In the genomic region with DNA sequence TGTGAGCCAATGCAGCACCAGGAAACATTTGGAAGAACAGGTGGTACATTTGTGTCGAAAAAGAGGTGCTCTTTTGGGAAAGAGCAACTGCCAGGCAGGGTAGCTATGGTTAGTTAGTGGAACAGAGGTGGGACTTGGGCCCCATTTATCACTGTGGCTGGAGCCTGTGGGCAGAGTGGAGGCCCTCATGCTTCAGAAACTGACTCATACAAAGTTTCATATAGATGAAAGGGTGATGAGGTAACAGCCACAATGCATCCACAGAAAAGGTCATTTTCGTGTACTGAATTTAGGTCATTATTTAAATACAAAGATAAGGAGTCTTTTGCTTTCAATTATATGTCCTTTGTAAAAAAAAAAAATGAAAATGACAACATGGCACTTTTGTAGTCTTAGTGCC, we compare ENCODE assay signal across 10 cellular contexts.
DNase-seq lines count a peak whose midpoint lies in the region; ATAC-seq and TF ChIP-seq lines count a peak whose summit lies in the region.
"Had no signal": no experiment of that assay in that cellular context is flagged by ENCODE, and none has a peak within 500 bp of the region (broad histone marks: within the 10 kb centered on the region; RNA-seq: fewer than 3 reads in every experiment).

No MANE protein-coding gene starts in this region.

- CTCF ChIA-PET in activated CD4-positive, alpha-beta memory T cell treated with anti-CD3 and anti-CD28 coated beads for 36 hours (lab: Charles Lee), result no interaction called here

- no peaks in the 10 kb centered on the region for H3K9me3 ChIP-seq in osteoblast (ENCODE audit: low read depth, low read length)
- H3K9me3 ChIP-seq: neutrophil had no signal

- no peak for TF ChIP-seq CTCF in osteoblast (IDR thresholded peaks at IDR 0.05; ENCODE audit: extremely low read depth, low read depth, low read length)

- no peaks in the 10 kb centered on the region for H3K36me3 ChIP-seq in osteoblast (ENCODE audit: insufficient read depth, low read length)
- H3K36me3 ChIP-seq: neutrophil had no signal

- H3K79me2 ChIP-seq in osteoblast (ENCODE audit: insufficient read depth, low read length), result no peaks in the 10 kb centered on the region

- H3K36me3 Mint-ChIP-seq in activated CD4-positive, alpha-beta memory T cell treated with anti-CD3 and anti-CD28 coated beads for 36 hours, result no peaks in the 10 kb centered on the region

- no peak overlapping the region for H3K4me2 ChIP-seq in osteoblast (ENCODE audit: insufficient read depth, low read length)

- H3K27me3 Mint-ChIP-seq in activated CD4-positive, alpha-beta memory T cell treated with anti-CD3 and anti-CD28 coated beads for 36 hours, result no peaks in the 10 kb centered on the region

- H3K4me1 Mint-ChIP-seq in activated CD4-positive, alpha-beta memory T cell treated with anti-CD3 and anti-CD28 coated beads for 36 hours (ENCODE audit: low read depth), result no peaks in the 10 kb centered on the region

- intact Hi-C loops in activated CD4-positive, alpha-beta memory T cell treated with anti-CD3 and anti-CD28 coated beads for 36 hours (cut with micrococcal nuclease), result no loop called here

- H3K27ac Mint-ChIP-seq in activated CD4-positive, alpha-beta memory T cell treated with anti-CD3 and anti-CD28 coated beads for 36 hours, result no peak overlapping the region

- H2AFZ ChIP-seq in osteoblast (ENCODE audit: low read length), result no peak overlapping the region

- no peaks in the 10 kb centered on the region for H3K9me3 Mint-ChIP-seq in activated CD4-positive, alpha-beta memory T cell treated with anti-CD3 and anti-CD28 coated beads for 36 hours

- POLR2A ChIA-PET in activated CD4-positive, alpha-beta memory T cell treated with anti-CD3 and anti-CD28 coated beads for 36 hours (lab: Charles Lee), result no interaction called here

- no peak overlapping the region for H3K4me3 Mint-ChIP-seq in activated CD4-positive, alpha-beta memory T cell treated with anti-CD3 and anti-CD28 coated beads for 36 hours

- H4K20me1 ChIP-seq in osteoblast (ENCODE audit: insufficient read depth, low read length), result no peaks in the 10 kb centered on the region

- no peaks in the 10 kb centered on the region for H3K4me1 ChIP-seq in osteoblast (ENCODE audit: insufficient read depth, low read length)

- H3K27me3 ChIP-seq in osteoblast (ENCODE audit: insufficient read depth, low read length), result no peaks in the 10 kb centered on the region

- DNase-seq in astrocyte of the hippocampus (ENCODE audit: low read depth, low spot score), result peak; percentile 67
- no peak for DNase-seq in osteoblast (ENCODE audit: insufficient read length, low spot score, missing footprints)
- DNase-seq in SIG-M5 treated with dmso at 0.1 percent for 504 hours (lab: John Stamatoyannopoulos, UW; ENCODE audit: unreplicated experiment), result no peak
- DNase-seq in Kasumi-1 (lab: John Stamatoyannopoulos, UW), result no peak
- DNase-seq in activated CD4-positive, alpha-beta memory T cell treated with anti-CD3 and anti-CD28 coated beads for 36 hours, result no peak

- peak; percentile 93 for ATAC-seq in GM18858 (IDR thresholded peaks at IDR 0.05; ENCODE audit: unreplicated experiment)
- peak; percentile 93 for ATAC-seq in GM21576 (IDR thresholded peaks at IDR 0.05; ENCODE audit: unreplicated experiment)
- peak; percentile 99 for ATAC-seq in HG03378 (IDR thresholded peaks at IDR 0.05; ENCODE audit: unreplicated experiment)

- no peak overlapping the region for H3K27ac ChIP-seq in osteoblast (ENCODE audit: low read depth, low read length)
- H3K27ac ChIP-seq: HL-60, neutrophil had no signal

- H3K4me3 ChIP-seq in osteoblast (ENCODE audit: insufficient read depth, low read length), result no peak overlapping the region
